19 cellular contexts compared by ENCODE assay signal in genomic region chrX:447052-447451, GRCh38.
DNase-seq lines count a peak whose midpoint lies in the region; ATAC-seq, FAIRE-seq and TF ChIP-seq lines count a peak whose summit lies in the region.
"Had no signal": no experiment of that assay in that cellular context is flagged by ENCODE, and none has a peak within 500 bp of the region (broad histone marks: within the 10 kb centered on the region; RNA-seq: fewer than 3 reads in every experiment).

No MANE protein-coding gene starts in this region.

- intact Hi-C loops in kidney (cut with DNase I) (no loop called here), spleen (cut with DNase I; ENCODE audit: low total_unique reads) (no loop called here)

- ATAC-seq in RWPE2 (ENCODE audit: low read depth), result no peak
- no peak for ATAC-seq in GM18511 (IDR thresholded peaks at IDR 0.05; ENCODE audit: unreplicated experiment)
- ATAC-seq: GM12878 had no signal

- H3K4me3 ChIP-seq in HEK293 (ENCODE audit: low read depth, low read length) (no peak overlapping the region), RWPE2 (ENCODE audit: severe bottlenecking) (no peak overlapping the region), kidney (ENCODE audit: low read length in 2 of 2) (no peak overlapping the region), spleen (no peak overlapping the region)
- H3K4me3 ChIP-seq: BLaER1, GM12878, GM23248 had no signal

- H3K27ac ChIP-seq in HEK293 (ENCODE audit: extremely low read depth, low read depth, low read length) (no peak overlapping the region), RWPE2 (ENCODE audit: poor library complexity, severe bottlenecking) (no peak overlapping the region), kidney (ENCODE audit: low read depth in 2 of 2, low read length in 2 of 2) (no peak overlapping the region), spleen (no peak overlapping the region)
- H3K27ac ChIP-seq: BLaER1, GM23248 had no signal

- WGBS in spleen, 5 donors, result 72 to 93% (median 83%) methylated on average over 5 of the region's 5 CpGs

- no peak overlapping the region for H3K9ac ChIP-seq in kidney (ENCODE audit: low read length in 2 of 2)
- H3K9ac ChIP-seq: BLaER1, GM23248 had no signal

- CTCF ChIA-PET in HEK293 (lab: Yijun Ruan, JAX), result no interaction called here

- H3K4me1 ChIP-seq in HEK293 (ENCODE audit: control insufficient read depth, insufficient read depth, low read length) (no peaks in the 10 kb centered on the region), RWPE2 (ENCODE audit: insufficient read depth, poor library complexity, severe bottlenecking) (no peaks in the 10 kb centered on the region), kidney (ENCODE audit: control insufficient read depth in 1 of 2, insufficient read depth in 1 of 2, low read depth in 1 of 2, low read length in 2 of 2) (no peaks in the 10 kb centered on the region), spleen (no peaks in the 10 kb centered on the region)
- H3K4me1 ChIP-seq: BLaER1 had no signal

- H3K9me3 ChIP-seq in HEK293 (ENCODE audit: control insufficient read depth, insufficient read depth, low read depth, low read length) (no peaks in the 10 kb centered on the region), RWPE2 (ENCODE audit: severe bottlenecking) (peaks cover 11% of the 10 kb centered on the region), kidney (ENCODE audit: control insufficient read depth in 1 of 2, low read length in 2 of 2) (no peaks in the 10 kb centered on the region), spleen (no peaks in the 10 kb centered on the region)
- H3K9me3 ChIP-seq: BLaER1 had no signal

- no peak for TF ChIP-seq POLR2A in spleen (IDR thresholded peaks at IDR 0.05)

- TF ChIP-seq CTCF in HEK293 (tag by site-specific recombination; IDR thresholded peaks at IDR 0.05) (no peak), RWPE2 (IDR thresholded peaks at IDR 0.05; ENCODE audit: poor library complexity, severe bottlenecking) (no peak), kidney (IDR thresholded peaks at IDR 0.05; ENCODE audit: borderline replicate concordance, extremely low read depth, insufficient read depth) (no peak), spleen (IDR thresholded peaks at IDR 0.05 in 8 of 11, conservative IDR thresholded peaks at IDR 0.05 in 3 of 11) (no peak), GM10266 (IDR thresholded peaks at IDR 0.05; ENCODE audit: control insufficient read depth, insufficient read depth, low read depth, missing control alignments) (no peak)

- no peak for FAIRE-seq in kidney (lab: Jason Lieb, UNC)
- FAIRE-seq: GM12878, GM19239, H54, HTR-8/SVneo had no signal

- DNase-seq in RWPE2 (ENCODE audit: low spot score) (peak; percentile 27), kidney (peak; percentile 17), spleen (peak; percentile 2), GM10266 (ENCODE audit: extremely low spot score) (no peak), NCI-H345 treated with DMSO at 0.1 percent for 48 hours (lab: John Stamatoyannopoulos, UW; ENCODE audit: unreplicated experiment) (no peak)
- DNase-seq: 8988T; Calu3; CD4-positive, alpha-beta memory T cell; DMS79 treated with DMSO at 0.1 percent for 48 hours; GF-D8; GM23248; HCEC 1CT had no signal

- H3K27me3 ChIP-seq in RWPE2 (ENCODE audit: insufficient read depth, poor library complexity, severe bottlenecking), result no peaks in the 10 kb centered on the region
- peaks cover 0 to 3% (median 0%) of the 10 kb centered on the region in 7 donors for H3K27me3 ChIP-seq in spleen (replicated peaks in 1 of 7)
- H3K27me3 ChIP-seq: BLaER1 had no signal

- POLR2A ChIA-PET in HEK293 (lab: Yijun Ruan, JAX), result no interaction called here

- H3K36me3 ChIP-seq in HEK293 (ENCODE audit: control insufficient read depth in 2 of 2, insufficient read depth in 1 of 2, low read length in 2 of 2), result no peaks in the 10 kb centered on the region
- H3K36me3 ChIP-seq in RWPE2 (ENCODE audit: low read depth), result no peaks in the 10 kb centered on the region
- H3K36me3 ChIP-seq in kidney (ENCODE audit: control insufficient read depth in 1 of 2, insufficient read depth in 2 of 2, low read length in 2 of 2), result no peaks in the 10 kb centered on the region
- no peaks in the 10 kb centered on the region for H3K36me3 ChIP-seq in spleen
- H3K36me3 ChIP-seq: BLaER1 had no signal

TF ChIP-seq in HEK293, 187 proteins besides CTCF, POLR2A, EP300 and RAD21:
- TF ChIP-seq ZNF488 (tag by site-specific recombination; IDR thresholded peaks at IDR 0.05) (no peak), ZNF19 (tag by site-specific recombination; IDR thresholded peaks at IDR 0.05; ENCODE audit: low read depth) (no peak), ZSCAN30 (tag by site-specific recombination; IDR thresholded peaks at IDR 0.05) (no peak), BCL11A (tag by site-specific recombination; IDR thresholded peaks at IDR 0.05; ENCODE audit: low read depth) (no peak), BCL11B (tag by site-specific recombination; IDR thresholded peaks at IDR 0.05; ENCODE audit: low read depth) (no peak), ZNF121 (tag by site-specific recombination; IDR thresholded peaks at IDR 0.05) (peak; percentile 29; the same call in 1 of the 2 replicates), ZNF843 (tag by site-specific recombination; IDR thresholded peaks at IDR 0.05) (no peak), PRDM10 (tag by site-specific recombination; IDR thresholded peaks at IDR 0.05) (no peak)

Comparison
In these comparisons a context has a peak if more than half of its experiments do, and no peak if none do; other contexts are left out.
1. DNase-seq: peak in RWPE2 (single experiment), kidney (single experiment) and spleen (single experiment); none in GM10266 (single experiment) and NCI-H345 treated with DMSO at 0.1 percent for 48 hours (single experiment).